ENCODE assay signal across 21 cellular contexts in the genomic region with DNA sequence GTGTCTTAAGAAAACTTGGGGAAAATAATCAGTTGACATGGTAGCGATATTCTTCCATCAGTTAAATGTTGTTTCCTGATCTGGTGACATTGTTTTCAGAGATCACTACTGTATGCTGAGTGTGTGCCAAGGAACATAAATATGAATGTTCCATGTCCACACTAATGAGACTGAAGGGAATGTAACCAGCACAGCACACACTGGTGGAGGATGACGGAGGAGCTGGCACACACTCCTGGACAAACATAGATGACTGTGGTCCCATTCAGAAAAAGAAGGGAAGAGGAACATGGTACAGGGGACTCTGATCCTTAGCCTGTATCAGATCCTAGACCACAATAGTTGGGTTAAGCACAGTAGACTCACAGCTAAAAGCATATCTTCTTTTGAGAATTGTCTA.
A peak's percentile ranks its signal among the peaks of the same experiment; 100 is the strongest.
DNase-seq lines count a peak whose midpoint lies in the region; ATAC-seq and TF ChIP-seq lines count a peak whose summit lies in the region.
"Had no signal": no experiment of that assay in that cellular context is flagged by ENCODE, and none has a peak within 500 bp of the region (broad histone marks: within the 10 kb centered on the region; RNA-seq: fewer than 3 reads in every experiment).

No MANE protein-coding gene starts in this region.

- peaks cover 5 to 15% of the 10 kb centered on the region in 2 donors for H3K27me3 Mint-ChIP-seq in stimulated activated naive B cell treated with anti-CD40 and anti-IgM and Interleukin-4, amounts not matched to agents 10 μg/mL and 1 μg/mL and 100 μg/mL, for 72 hours

- no peaks in the 10 kb centered on the region for H3K36me3 Mint-ChIP-seq in stimulated activated naive B cell treated with anti-CD40 and anti-IgM and Interleukin-4, amounts not matched to agents 10 μg/mL and 1 μg/mL and 100 μg/mL, for 72 hours

- H3K4me1 ChIP-seq in lower lobe of right lung: peaks cover 5% of the 10 kb centered on the region
- H3K4me1 ChIP-seq: BE2C had no signal

- H3K4me1 Mint-ChIP-seq in stimulated activated naive B cell treated with anti-CD40 and anti-IgM and Interleukin-4, amounts not matched to agents 10 μg/mL and 1 μg/mL and 100 μg/mL, for 72 hours: peaks cover 0 to 2% of the 10 kb centered on the region in 2 donors

- H3K36me3 ChIP-seq in lower lobe of right lung: no peaks in the 10 kb centered on the region
- H3K36me3 ChIP-seq: BE2C had no signal

- DNase-seq in EH (ENCODE audit: low read depth) (peak; percentile 37), NCI-H1092 treated with DMSO at 0.1 percent for 48 hours (lab: John Stamatoyannopoulos, UW) (peak; percentile 17), dermis microvascular lymphatic vessel endothelial cell (ENCODE audit: low read depth in 2 of 2) (peak; percentile 7 to 78), lower lobe of right lung (no peak)
- no peak for DNase-seq in stimulated activated naive B cell treated with anti-CD40 and anti-IgM and Interleukin-4, amounts not matched to agents 10 μg/mL and 1 μg/mL and 100 μg/mL, for 72 hours
- DNase-seq: BE2C; DMS79 treated with DMSO at 0.1 percent for 48 hours; H7; NCI-H1105; NCI-H187; NCI-H2227 treated with DMSO at 0.1 percent for 48 hours; NK-92 treated with Interleukin-12 subunit alpha and Interleukin-12 subunit beta, amount 100 ng/mL, for 24 hours had no signal

- ATAC-seq in lower lobe of right lung (peak; percentile 23 to 64), HG02870 (IDR thresholded peaks at IDR 0.05; ENCODE audit: unreplicated experiment) (no peak), HG03159 (IDR thresholded peaks at IDR 0.05; ENCODE audit: unreplicated experiment) (no peak), HG02852 (IDR thresholded peaks at IDR 0.05; ENCODE audit: unreplicated experiment) (no peak)
- no peak for ATAC-seq in stimulated activated naive B cell treated with anti-CD40 and anti-IgM and Interleukin-4, amounts not matched to agents 10 μg/mL and 1 μg/mL and 100 μg/mL, for 72 hours (replicated peaks)
- ATAC-seq: A549, GM12878, HepG2, K562, Panc1 had no signal

- no peak overlapping the region for H3K27ac ChIP-seq in lower lobe of right lung
- H3K27ac ChIP-seq: HL-60 had no signal

- no peak overlapping the region for H3K4me3 ChIP-seq in lower lobe of right lung
- H3K4me3 ChIP-seq: A549, GM12878, K562 had no signal

- H3K9me3 Mint-ChIP-seq in stimulated activated naive B cell treated with anti-CD40 and anti-IgM and Interleukin-4, amounts not matched to agents 10 μg/mL and 1 μg/mL and 100 μg/mL, for 72 hours: no peaks in the 10 kb centered on the region

- no peak overlapping the region for H3K27ac Mint-ChIP-seq in stimulated activated naive B cell treated with anti-CD40 and anti-IgM and Interleukin-4, amounts not matched to agents 10 μg/mL and 1 μg/mL and 100 μg/mL, for 72 hours

- no peak overlapping the region for H3K4me3 Mint-ChIP-seq in stimulated activated naive B cell treated with anti-CD40 and anti-IgM and Interleukin-4, amounts not matched to agents 10 μg/mL and 1 μg/mL and 100 μg/mL, for 72 hours

- H3K27me3 ChIP-seq in lower lobe of right lung (ENCODE audit: low read depth): no peaks in the 10 kb centered on the region
- H3K27me3 ChIP-seq: BE2C had no signal

- intact Hi-C loops in lower lobe of right lung (cut with DNase I): no loop called here

- no peak for TF ChIP-seq CTCF in lower lobe of right lung (IDR thresholded peaks at IDR 0.05)

- no peaks in the 10 kb centered on the region for H3K9me3 ChIP-seq in lower lobe of right lung
- H3K9me3 ChIP-seq: A549, BE2C had no signal

Comparison
In these comparisons a context has a peak if more than half of its experiments do, and no peak if none do; other contexts are left out.
1. DNase-seq: peak in EH (single experiment), NCI-H1092 treated with DMSO at 0.1 percent for 48 hours (single experiment) and dermis microvascular lymphatic vessel endothelial cell (2 of 2); none in lower lobe of right lung (single experiment) and stimulated activated naive B cell treated with anti-CD40 and anti-IgM and Interleukin-4, amounts not matched to agents 10 μg/mL and 1 μg/mL and 100 μg/mL, for 72 hours (single experiment).
2. ATAC-seq: peak in lower lobe of right lung (2 of 2); none in HG02870 (single experiment), HG03159 (single experiment), stimulated activated naive B cell treated with anti-CD40 and anti-IgM and Interleukin-4, amounts not matched to agents 10 μg/mL and 1 μg/mL and 100 μg/mL, for 72 hours (0 of 2) and HG02852 (single experiment).